25 cellular contexts compared by ENCODE assay signal in genomic region chr20:60371456-60371855, GRCh38.
"Had no signal": no experiment of that assay in that cellular context is flagged by ENCODE, and none has a peak within 500 bp of the region (broad histone marks: within the 10 kb centered on the region; RNA-seq: fewer than 3 reads in every experiment).

No MANE protein-coding gene starts in this region.

- ATAC-seq: activated CD4-positive, alpha-beta T cell treated with anti-CD3 and anti-CD28 coated beads for 36 hours; activated CD8-positive, alpha-beta T cell treated with anti-CD3 and anti-CD28 coated beads, Interleukin-2, amount 10 ng/mL, durations not matched to agents 7 days and 5 days; activated naive CD8-positive, alpha-beta T cell treated with anti-CD3 and anti-CD28 coated beads, Interleukin-2, amount 50 U/mL, for 24 hours had no signal

- H3K4me3 ChIP-seq: MG63, Peyer's patch, SJCRH30 had no signal

- H3K27ac Mint-ChIP-seq: activated CD4-positive, alpha-beta T cell treated with anti-CD3 and anti-CD28 coated beads for 36 hours; activated CD8-positive, alpha-beta T cell treated with anti-CD3 and anti-CD28 coated beads, Interleukin-2, amount 10 ng/mL, durations not matched to agents 7 days and 5 days; activated naive CD4-positive, alpha-beta T cell treated with anti-CD3 and anti-CD28 coated beads, Interleukin-2, amount 50 U/mL, for 24 hours; activated naive CD8-positive, alpha-beta T cell treated with anti-CD3 and anti-CD28 coated beads, Interleukin-2, amount 50 U/mL, for 24 hours had no signal

- H3K4me1 Mint-ChIP-seq: activated CD4-positive, alpha-beta T cell treated with anti-CD3 and anti-CD28 coated beads for 36 hours; activated naive CD4-positive, alpha-beta T cell treated with anti-CD3 and anti-CD28 coated beads, Interleukin-2, amount 50 U/mL, for 24 hours; activated naive CD8-positive, alpha-beta T cell treated with anti-CD3 and anti-CD28 coated beads, Interleukin-2, amount 50 U/mL, for 24 hours had no signal

- H3K4me1 ChIP-seq: Peyer's patch had no signal

- H3K27me3 Mint-ChIP-seq: activated naive CD8-positive, alpha-beta T cell treated with anti-CD3 and anti-CD28 coated beads, Interleukin-2, amount 50 U/mL, for 24 hours had no signal

- H3K4me3 Mint-ChIP-seq: activated CD4-positive, alpha-beta T cell treated with anti-CD3 and anti-CD28 coated beads for 36 hours; activated CD8-positive, alpha-beta T cell treated with anti-CD3 and anti-CD28 coated beads, Interleukin-2, amount 10 ng/mL, durations not matched to agents 7 days and 5 days; activated naive CD4-positive, alpha-beta T cell treated with anti-CD3 and anti-CD28 coated beads, Interleukin-2, amount 50 U/mL, for 24 hours; activated naive CD8-positive, alpha-beta T cell treated with anti-CD3 and anti-CD28 coated beads, Interleukin-2, amount 50 U/mL, for 24 hours; central memory CD8-positive, alpha-beta T cell had no signal

- H3K4me2 ChIP-seq: SK-N-SH had no signal

- H3K27me3 ChIP-seq: MG63, Peyer's patch had no signal

- DNase-seq: activated CD4-positive, alpha-beta T cell treated with anti-CD3 and anti-CD28 coated beads for 36 hours; activated CD8-positive, alpha-beta memory T cell treated with anti-CD3 and anti-CD28 coated beads, Interleukin-2, amount 50 U/mL, for 48 hours; activated CD8-positive, alpha-beta T cell treated with anti-CD3 and anti-CD28 coated beads, Interleukin-2, amount 10 ng/mL, durations not matched to agents 7 days and 5 days; activated naive CD4-positive, alpha-beta T cell; activated naive CD8-positive, alpha-beta T cell treated with anti-CD3 and anti-CD28 coated beads, Interleukin-2, amount 50 U/mL, for 24 hours; activated T-cell treated with anti-CD3 and anti-CD28 coated beads, Interleukin-2, amount 50 U/mL, for 1 hour; amniotic stem cell; KG1; MG63; MV-4-11; NCI-H1694; NCI-H2107; NCI-H2171 treated with DMSO at 0.1 percent for 48 hours; NCI-H226; NCI-H526; NCI-H82; Peyer's patch; Right ventricle myocardium superior; SJCRH30; SK-N-SH; T-helper 1 cell had no signal

- H3K9me3 ChIP-seq: MG63, Peyer's patch had no signal

- H3K36me3 ChIP-seq: MG63, Peyer's patch, SJCRH30 had no signal

- H3K9me3 Mint-ChIP-seq: activated naive CD4-positive, alpha-beta T cell treated with anti-CD3 and anti-CD28 coated beads, Interleukin-2, amount 50 U/mL, for 24 hours; activated naive CD8-positive, alpha-beta T cell treated with anti-CD3 and anti-CD28 coated beads, Interleukin-2, amount 50 U/mL, for 24 hours; central memory CD8-positive, alpha-beta T cell had no signal

- H3K27ac ChIP-seq: Peyer's patch, RWPE1, SJCRH30, VCaP had no signal

- H3K9ac ChIP-seq: SK-N-SH had no signal

- H3K36me3 Mint-ChIP-seq: activated naive CD4-positive, alpha-beta T cell treated with anti-CD3 and anti-CD28 coated beads, Interleukin-2, amount 50 U/mL, for 24 hours had no signal
